19 cellular contexts compared by ENCODE assay signal in genomic region chr11:57674251-57674650, GRCh38. TPM values are rescaled to one million over a fixed set of nuclear protein-coding genes. Genes with fewer than 3 reads are reported as not detected.
A peak's percentile ranks its signal among the peaks of the same experiment; 100 is the strongest.
DNase-seq lines count a peak whose midpoint lies in the region; TF ChIP-seq lines count a peak whose summit lies in the region.
"Had no signal": no experiment of that assay in that cellular context is flagged by ENCODE, and none has a peak within 500 bp of the region (broad histone marks: within the 10 kb centered on the region; RNA-seq: fewer than 3 reads in every experiment).

No MANE protein-coding gene starts in this region.

- peaks cover 6% of the 10 kb centered on the region for H3K36me3 Mint-ChIP-seq in activated naive CD8-positive, alpha-beta T cell
- H3K36me3 Mint-ChIP-seq in mesothelial cell of epicardium, result peaks cover 24% of the 10 kb centered on the region
- peaks cover 77% of the 10 kb centered on the region for H3K36me3 Mint-ChIP-seq in Calu3 (ENCODE audit: insufficient read depth, unreplicated experiment)

- H3K9me3 Mint-ChIP-seq in activated naive CD8-positive, alpha-beta T cell (ENCODE audit: low read depth), result no peaks in the 10 kb centered on the region
- H3K9me3 Mint-ChIP-seq in mesothelial cell of epicardium (no peaks in the 10 kb centered on the region), Calu3 (ENCODE audit: low read depth, unreplicated experiment) (no peaks in the 10 kb centered on the region)
- H3K9me3 Mint-ChIP-seq: activated CD4-positive, alpha-beta T cell treated with anti-CD3 and anti-CD28 coated beads, Interleukin-2, amount 10 ng/mL, durations not matched to agents 24 days and 14 days; activated T-helper 2 cell treated with anti-CD3 and anti-CD28 coated beads, Interferon-gamma antibody, Interleukin-2, Interleukin-4, amounts not matched to agents 10 μg/mL and 5 μg/mL and 100 μg/mL, durations not matched to agents 14 hours and 24 hours and 36 hours had no signal

- H3K4me3 Mint-ChIP-seq in activated naive CD8-positive, alpha-beta T cell, result peak overlapping the region; percentile 53
- no peak overlapping the region for H3K4me3 Mint-ChIP-seq in mesothelial cell of epicardium
- no peak overlapping the region for H3K4me3 Mint-ChIP-seq in Calu3 (ENCODE audit: low read depth, unreplicated experiment)
- H3K4me3 Mint-ChIP-seq: activated CD4-positive, alpha-beta T cell treated with anti-CD3 and anti-CD28 coated beads, Interleukin-2, amount 10 ng/mL, durations not matched to agents 24 days and 14 days had no signal

- no peaks in the 10 kb centered on the region for H3K9me3 ChIP-seq in HAP-1
- H3K9me3 ChIP-seq: ascending aorta, mucosa of descending colon, pancreas, stomach had no signal

- TF ChIP-seq CTCF in 22Rv1 (IDR thresholded peaks at IDR 0.05) (no peak), mesothelial cell of epicardium (IDR thresholded peaks at IDR 0.05; ENCODE audit: unreplicated experiment) (no peak), Calu3 (IDR thresholded peaks at IDR 0.05; ENCODE audit: unreplicated experiment) (no peak)

- peaks cover 85% of the 10 kb centered on the region for H3K4me1 Mint-ChIP-seq in activated naive CD8-positive, alpha-beta T cell (ENCODE audit: low read depth)
- H3K4me1 Mint-ChIP-seq in mesothelial cell of epicardium, result peaks cover 21% of the 10 kb centered on the region
- H3K4me1 Mint-ChIP-seq in Calu3 (ENCODE audit: low read depth, unreplicated experiment), result peaks cover 45% of the 10 kb centered on the region

- peak overlapping the region; percentile 18 for H3K27ac Mint-ChIP-seq in activated naive CD8-positive, alpha-beta T cell
- H3K27ac Mint-ChIP-seq in mesothelial cell of epicardium, result peak overlapping the region; percentile 17
- H3K27ac Mint-ChIP-seq in Calu3 (ENCODE audit: unreplicated experiment), result no peak overlapping the region
- H3K27ac Mint-ChIP-seq: activated T-helper 2 cell treated with anti-CD3 and anti-CD28 coated beads, Interferon-gamma antibody, Interleukin-2, Interleukin-4, amounts not matched to agents 10 μg/mL and 5 μg/mL and 100 μg/mL, durations not matched to agents 14 hours and 24 hours and 36 hours had no signal

- CTCF ChIA-PET in Calu3 (lab: Charles Lee), result interaction anchor here (0.6 to 1.2 kb wide), 2 partner anchors 38 to 1885 kb away, joined by 4 read pairs; partner anchors contain the start of genes MED19 and TMX2

- H3K27me3 Mint-ChIP-seq in activated naive CD8-positive, alpha-beta T cell, result no peaks in the 10 kb centered on the region
- no peaks in the 10 kb centered on the region for H3K27me3 Mint-ChIP-seq in mesothelial cell of epicardium (ENCODE audit: low read depth)
- H3K27me3 Mint-ChIP-seq in Calu3 (ENCODE audit: unreplicated experiment), result no peaks in the 10 kb centered on the region
- H3K27me3 Mint-ChIP-seq: activated CD4-positive, alpha-beta T cell treated with anti-CD3 and anti-CD28 coated beads, Interleukin-2, amount 10 ng/mL, durations not matched to agents 24 days and 14 days had no signal

- DNase-seq in Caki2 (ENCODE audit: low read depth), result peak; percentile 57
- DNase-seq in mesothelial cell of epicardium (ENCODE audit: low spot score in 2 of 2, unreplicated experiment in 2 of 2), result no peak
- DNase-seq in A172 (ENCODE audit: low spot score), result no peak
- no peak for DNase-seq in NCI-H510A treated with DMSO at 0.1 percent for 48 hours (lab: John Stamatoyannopoulos, UW)
- no peak for DNase-seq in Calu3
- DNase-seq in HAP-1 (ENCODE audit: low spot score in 2 of 2), result no peak
- DNase-seq: activated CD4-positive, alpha-beta T cell treated with anti-CD3 and anti-CD28 coated beads, Interleukin-2, amount 10 ng/mL, durations not matched to agents 24 days and 14 days; head of caudate nucleus; mucosa of descending colon; NCI-H1436 treated with DMSO at 0.1 percent for 48 hours; pancreas; SIG-M5; stomach; T-helper 9 cell had no signal

- H3K4me1 ChIP-seq in HAP-1, result peaks cover 1% of the 10 kb centered on the region; the same call in 1 of the 2 replicates

- H3K27me3 ChIP-seq in HAP-1 (ENCODE audit: low read depth), result no peaks in the 10 kb centered on the region
- H3K27me3 ChIP-seq: ascending aorta, pancreas, stomach had no signal

- peak overlapping the region; percentile 26; the same call in 1 of the 2 replicates for H3K27ac ChIP-seq in 22Rv1
- H3K27ac ChIP-seq: ascending aorta, pancreas had no signal

- peaks cover 52% of the 10 kb centered on the region for H3K36me3 ChIP-seq in HAP-1 (replicated peaks)
- H3K36me3 ChIP-seq: pancreas had no signal

- no peak overlapping the region for H3K4me3 ChIP-seq in HAP-1
- H3K4me3 ChIP-seq: ascending aorta, mucosa of descending colon, pancreas, stomach had no signal

- BruUV-seq in Calu3 (replicated peaks; lab: Mats Ljungman, UMichigan), result no TSS peak

- intact Hi-C loops in Calu3 (cut with micrococcal nuclease; ENCODE audit: unreplicated experiment), result no loop called here

- in situ Hi-C loops in Caki2 (cut with HindIII; ENCODE audit: low pct_unique_long_range_greater_than_20kb, low sequenced_read_pairs), result no loop called here
- in situ Hi-C loops in HAP-1 (cut with MboI; ENCODE audit: low sequenced_read_pairs), result no loop called here

RNA-seq across cellular contexts. Expression of gene ZDHHC5, which starts 6.3 kb away (rescaled TPM):
- total RNA-seq in Caki2 (2014; rRNA removed; shearing (Covaris generic); ENCODE audit: low replicate concordance), result 36.9 and 50.6 TPM in 2 replicates
- total RNA-seq in mesothelial cell of epicardium, result 53.9 to 57.1 TPM (median 54.2 TPM) in 3 replicates
- total RNA-seq in A172 (2014; rRNA removed; shearing (Covaris generic)), result 20.7 and 21.4 TPM in 2 replicates
- 85.9 and 95.3 TPM in 2 replicates for total RNA-seq in Calu3 (2022)

RNA-seq across cellular contexts. Expression of gene CLP1, which starts 16.7 kb away (rescaled TPM):
- 12.6 and 13.2 TPM in 2 replicates for total RNA-seq in Caki2 (2014; rRNA removed; shearing (Covaris generic); ENCODE audit: low replicate concordance)
- total RNA-seq in mesothelial cell of epicardium (18.4 to 19.6 TPM (median 19.5 TPM) in 3 replicates), Calu3 (2022) (15.2 and 18.6 TPM in 2 replicates)
- 20.5 and 22.9 TPM in 2 replicates for total RNA-seq in A172 (2014; rRNA removed; shearing (Covaris generic))

RNA-seq across cellular contexts. Expression of gene YPEL4, which starts 24.5 kb away (rescaled TPM):
- 0.14 TPM in 1 of 2 replicates, not detected in the other for total RNA-seq in Caki2 (2014; rRNA removed; shearing (Covaris generic); ENCODE audit: low replicate concordance)
- total RNA-seq in mesothelial cell of epicardium (0.64 to 1.3 TPM (median 1.1 TPM) in 3 replicates), Calu3 (2022) (0.28 TPM in 1 of 2 replicates, not detected in the other)
- 0.60 and 1.4 TPM in 2 replicates for total RNA-seq in A172 (2014; rRNA removed; shearing (Covaris generic))
- total RNA-seq: ascending aorta, NCI-H460 had no signal

RNA-seq across cellular contexts. Expression of gene MED19, which starts 37.8 kb away (rescaled TPM):
- 14.9 and 32.0 TPM in 2 replicates for total RNA-seq in Caki2 (2014; rRNA removed; shearing (Covaris generic); ENCODE audit: low replicate concordance)
- total RNA-seq in mesothelial cell of epicardium, result 19.3 to 19.7 TPM (median 19.6 TPM) in 3 replicates
- 21.2 and 30.4 TPM in 2 replicates for total RNA-seq in A172 (2014; rRNA removed; shearing (Covaris generic))
- total RNA-seq in Calu3 (2022), result 21.2 and 24.4 TPM in 2 replicates

RNA-seq across cellular contexts. Expression of gene TMX2, which starts 38.1 kb away (rescaled TPM):
- 82.1 and 92.7 TPM in 2 replicates for total RNA-seq in Caki2 (2014; rRNA removed; shearing (Covaris generic); ENCODE audit: low replicate concordance)
- total RNA-seq in mesothelial cell of epicardium (62.8 to 64.9 TPM (median 63.8 TPM) in 3 replicates), Calu3 (2022) (146 and 152 TPM in 2 replicates)
- total RNA-seq in A172 (2014; rRNA removed; shearing (Covaris generic)), result 102 and 119 TPM in 2 replicates
